ENCODE assay signal across 17 cellular contexts in the genomic region with DNA sequence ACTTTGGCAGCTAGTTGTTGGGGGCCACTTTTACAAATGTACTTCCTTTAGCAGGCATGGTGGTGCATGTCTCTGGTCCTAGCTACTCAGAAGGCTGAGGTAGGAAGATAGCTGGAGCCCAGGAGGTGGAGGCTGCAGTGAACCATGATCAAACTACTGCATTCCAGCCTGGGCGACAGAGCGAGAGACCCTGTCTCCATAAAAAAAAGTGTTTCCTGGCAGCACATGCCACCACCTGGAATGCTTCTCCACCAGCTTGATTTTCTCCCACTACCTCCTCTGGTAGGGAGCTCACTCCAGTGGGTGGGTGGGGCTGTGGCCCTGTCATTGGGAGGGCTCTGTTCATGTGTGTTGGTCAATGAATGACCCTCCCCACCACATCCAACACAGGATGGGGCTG. TPM values are rescaled to one million over a fixed set of nuclear protein-coding genes. Genes with fewer than 3 reads are reported as not detected.
"Had no signal": no experiment of that assay in that cellular context is flagged by ENCODE, and none has a peak within 500 bp of the region (broad histone marks: within the 10 kb centered on the region; RNA-seq: fewer than 3 reads in every experiment).

No MANE protein-coding gene starts in this region.

- H3K9me3 ChIP-seq: ascending aorta, esophagus squamous epithelium, uterus had no signal

- H3K27ac ChIP-seq: ascending aorta, esophagus squamous epithelium, neural progenitor cell, parathyroid adenoma, skin epidermis, uterus had no signal

- ATAC-seq: activated CD8-positive, alpha-beta T cell treated with anti-CD3 and anti-CD28 coated beads for 36 hours; activated naive CD8-positive, alpha-beta T cell treated with anti-CD3 and anti-CD28 coated beads, Interleukin-2, amount 50 U/mL, for 24 hours had no signal

- H3K27me3 ChIP-seq: ascending aorta, esophagus squamous epithelium, neural progenitor cell, uterus had no signal

- DNase-seq: activated CD8-positive, alpha-beta memory T cell treated with anti-CD3 and anti-CD28 coated beads, Interleukin-2, amount 50 U/mL, for 4 hours; activated CD8-positive, alpha-beta T cell treated with anti-CD3 and anti-CD28 coated beads for 36 hours; activated naive CD4-positive, alpha-beta T cell treated with Interleukin-2 at 50 U/mL for 16 hours; activated naive CD8-positive, alpha-beta T cell treated with anti-CD3 and anti-CD28 coated beads, Interleukin-2, amount 50 U/mL, for 24 hours; esophagus squamous epithelium; foreskin fibroblast; midbrain; retina; stimulated activated CD4-positive, alpha-beta T cell treated with anti-CD3 and anti-CD28 coated beads, Interleukin-4, amount 100 ng/mL, for 4 hours; uterus had no signal

- H3K4me3 Mint-ChIP-seq: activated CD8-positive, alpha-beta T cell treated with anti-CD3 and anti-CD28 coated beads for 36 hours; activated naive CD8-positive, alpha-beta T cell treated with anti-CD3 and anti-CD28 coated beads, Interleukin-2, amount 50 U/mL, for 24 hours; activated T-helper 1 cell treated with anti-CD3 and anti-CD28 coated beads, Interleukin-12 subunit alpha, Interleukin-12 subunit beta, Interleukin-2, Interleukin-4 antibody, amounts not matched to agents 30 ng/mL and 10 ng/mL and 1 ng/mL, durations not matched to agents 14 hours and 24 hours and 36 hours; neural progenitor cell had no signal

- H3K4me3 ChIP-seq: ascending aorta, esophagus squamous epithelium, neural progenitor cell, skin epidermis, uterus had no signal

- H2AFZ ChIP-seq: neural progenitor cell, parathyroid adenoma had no signal

- H3K27me3 Mint-ChIP-seq: activated CD8-positive, alpha-beta T cell treated with anti-CD3 and anti-CD28 coated beads for 36 hours; activated naive CD8-positive, alpha-beta T cell treated with anti-CD3 and anti-CD28 coated beads, Interleukin-2, amount 50 U/mL, for 24 hours had no signal

- H3K27ac Mint-ChIP-seq: activated CD8-positive, alpha-beta T cell treated with anti-CD3 and anti-CD28 coated beads for 36 hours; activated naive CD8-positive, alpha-beta T cell treated with anti-CD3 and anti-CD28 coated beads, Interleukin-2, amount 50 U/mL, for 24 hours; activated T-helper 1 cell treated with anti-CD3 and anti-CD28 coated beads, Interleukin-12 subunit alpha, Interleukin-12 subunit beta, Interleukin-2, Interleukin-4 antibody, amounts not matched to agents 30 ng/mL and 10 ng/mL and 1 ng/mL, durations not matched to agents 14 hours and 24 hours and 36 hours; neural progenitor cell had no signal

- H3K4me1 ChIP-seq: ascending aorta, uterus had no signal

- H3K9ac ChIP-seq: neural progenitor cell, parathyroid adenoma had no signal

- H3K36me3 ChIP-seq: neural progenitor cell, uterus had no signal

- H3K9me3 Mint-ChIP-seq: activated CD8-positive, alpha-beta T cell treated with anti-CD3 and anti-CD28 coated beads for 36 hours; activated naive CD8-positive, alpha-beta T cell treated with anti-CD3 and anti-CD28 coated beads, Interleukin-2, amount 50 U/mL, for 24 hours; activated T-helper 1 cell treated with anti-CD3 and anti-CD28 coated beads, Interleukin-12 subunit alpha, Interleukin-12 subunit beta, Interleukin-2, Interleukin-4 antibody, amounts not matched to agents 30 ng/mL and 10 ng/mL and 1 ng/mL, durations not matched to agents 14 hours and 24 hours and 36 hours; neural progenitor cell had no signal

- H3K4me2 ChIP-seq: neural progenitor cell had no signal

RNA-seq across cellular contexts. Expression of a gene that starts 20.3 kb away (rescaled TPM):
- total RNA-seq: ascending aorta had no signal

RNA-seq across cellular contexts. Expression of a gene that starts 35.4 kb away (rescaled TPM):
- total RNA-seq: activated CD8-positive, alpha-beta T cell treated with anti-CD3 and anti-CD28 coated beads for 36 hours; activated T-helper 1 cell treated with anti-CD3 and anti-CD28 coated beads, Interleukin-12 subunit alpha, Interleukin-12 subunit beta, Interleukin-2, Interleukin-4 antibody, amounts not matched to agents 30 ng/mL and 10 ng/mL and 1 ng/mL, durations not matched to agents 14 hours and 24 hours and 36 hours; ascending aorta; esophagus squamous epithelium; lower leg skin; uterus had no signal
- polyA plus RNA-seq: thymus had no signal

RNA-seq across cellular contexts. Expression of a gene that starts 38.3 kb away (rescaled TPM):
- total RNA-seq: activated T-helper 1 cell treated with anti-CD3 and anti-CD28 coated beads, Interleukin-12 subunit alpha, Interleukin-12 subunit beta, Interleukin-2, Interleukin-4 antibody, amounts not matched to agents 30 ng/mL and 10 ng/mL and 1 ng/mL, durations not matched to agents 14 hours and 24 hours and 36 hours; ascending aorta; esophagus squamous epithelium had no signal
